ENCODE assay signal across 1 cellular context in the genomic region with DNA sequence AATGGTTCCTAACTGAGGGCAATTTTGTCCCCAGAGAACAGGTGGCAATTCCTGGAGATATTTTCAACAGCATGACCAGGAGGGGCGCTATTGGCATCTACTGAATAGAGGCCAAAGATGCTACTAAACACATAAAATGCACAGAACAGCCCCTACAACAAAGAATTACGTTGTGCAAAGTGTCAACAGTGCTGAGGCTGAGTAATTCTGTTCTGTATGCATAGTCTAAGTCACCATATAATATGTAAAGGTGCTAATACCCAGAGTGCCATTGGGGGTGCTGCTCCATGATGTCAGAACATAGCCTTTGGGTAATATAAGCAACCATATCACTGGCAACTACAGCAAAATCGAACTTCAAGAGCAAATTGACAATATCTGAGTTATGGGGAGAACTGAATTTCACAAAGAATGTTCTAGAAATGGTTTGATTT.
TF ChIP-seq lines count a peak whose summit lies in the region.

No MANE protein-coding gene starts in this region.

TF ChIP-seq in SK-N-SH, 30 proteins besides CTCF, POLR2A, EP300 and RAD21 (continued from another document):
- TF ChIP-seq, protein P1, sequence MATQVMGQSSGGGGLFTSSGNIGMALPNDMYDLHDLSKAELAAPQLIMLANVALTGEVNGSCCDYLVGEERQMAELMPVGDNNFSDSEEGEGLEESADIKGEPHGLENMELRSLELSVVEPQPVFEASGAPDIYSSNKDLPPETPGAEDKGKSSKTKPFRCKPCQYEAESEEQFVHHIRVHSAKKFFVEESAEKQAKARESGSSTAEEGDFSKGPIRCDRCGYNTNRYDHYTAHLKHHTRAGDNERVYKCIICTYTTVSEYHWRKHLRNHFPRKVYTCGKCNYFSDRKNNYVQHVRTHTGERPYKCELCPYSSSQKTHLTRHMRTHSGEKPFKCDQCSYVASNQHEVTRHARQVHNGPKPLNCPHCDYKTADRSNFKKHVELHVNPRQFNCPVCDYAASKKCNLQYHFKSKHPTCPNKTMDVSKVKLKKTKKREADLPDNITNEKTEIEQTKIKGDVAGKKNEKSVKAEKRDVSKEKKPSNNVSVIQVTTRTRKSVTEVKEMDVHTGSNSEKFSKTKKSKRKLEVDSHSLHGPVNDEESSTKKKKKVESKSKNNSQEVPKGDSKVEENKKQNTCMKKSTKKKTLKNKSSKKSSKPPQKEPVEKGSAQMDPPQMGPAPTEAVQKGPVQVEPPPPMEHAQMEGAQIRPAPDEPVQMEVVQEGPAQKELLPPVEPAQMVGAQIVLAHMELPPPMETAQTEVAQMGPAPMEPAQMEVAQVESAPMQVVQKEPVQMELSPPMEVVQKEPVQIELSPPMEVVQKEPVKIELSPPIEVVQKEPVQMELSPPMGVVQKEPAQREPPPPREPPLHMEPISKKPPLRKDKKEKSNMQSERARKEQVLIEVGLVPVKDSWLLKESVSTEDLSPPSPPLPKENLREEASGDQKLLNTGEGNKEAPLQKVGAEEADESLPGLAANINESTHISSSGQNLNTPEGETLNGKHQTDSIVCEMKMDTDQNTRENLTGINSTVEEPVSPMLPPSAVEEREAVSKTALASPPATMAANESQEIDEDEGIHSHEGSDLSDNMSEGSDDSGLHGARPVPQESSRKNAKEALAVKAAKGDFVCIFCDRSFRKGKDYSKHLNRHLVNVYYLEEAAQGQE (IDR thresholded peaks at IDR 0.05; ENCODE audit: low read depth, low read length), result no peak
- no peak for TF ChIP-seq FOXJ3 (CRISPR knock-in tag; IDR thresholded peaks at IDR 0.05)
- no peak for TF ChIP-seq GATA2 (CRISPR knock-in tag; IDR thresholded peaks at IDR 0.05)
- no peak for TF ChIP-seq MEF2A (IDR thresholded peaks at IDR 0.05; ENCODE audit: borderline replicate concordance, low read depth)
- TF ChIP-seq RXRA (IDR thresholded peaks at IDR 0.05; ENCODE audit: borderline replicate concordance, low read depth), result no peak
- no peak for TF ChIP-seq JUND (IDR thresholded peaks at IDR 0.05)
- no peak for TF ChIP-seq EZH2phosphoT487 (IDR thresholded peaks at IDR 0.05; ENCODE audit: borderline replicate concordance, low read depth)
- no peak for TF ChIP-seq MAX (IDR thresholded peaks at IDR 0.05; ENCODE audit: low read depth)
- no peak for TF ChIP-seq USF2 (IDR thresholded peaks at IDR 0.05; ENCODE audit: borderline replicate concordance, low read depth, low read length)
- no peak for TF ChIP-seq RFX5 (IDR thresholded peaks at IDR 0.05; ENCODE audit: low read length)
- TF ChIP-seq SMC3 (IDR thresholded peaks at IDR 0.05; ENCODE audit: low read depth, low read length), result no peak
